ENCODE assay signal across 8 cellular contexts in the genomic region with DNA sequence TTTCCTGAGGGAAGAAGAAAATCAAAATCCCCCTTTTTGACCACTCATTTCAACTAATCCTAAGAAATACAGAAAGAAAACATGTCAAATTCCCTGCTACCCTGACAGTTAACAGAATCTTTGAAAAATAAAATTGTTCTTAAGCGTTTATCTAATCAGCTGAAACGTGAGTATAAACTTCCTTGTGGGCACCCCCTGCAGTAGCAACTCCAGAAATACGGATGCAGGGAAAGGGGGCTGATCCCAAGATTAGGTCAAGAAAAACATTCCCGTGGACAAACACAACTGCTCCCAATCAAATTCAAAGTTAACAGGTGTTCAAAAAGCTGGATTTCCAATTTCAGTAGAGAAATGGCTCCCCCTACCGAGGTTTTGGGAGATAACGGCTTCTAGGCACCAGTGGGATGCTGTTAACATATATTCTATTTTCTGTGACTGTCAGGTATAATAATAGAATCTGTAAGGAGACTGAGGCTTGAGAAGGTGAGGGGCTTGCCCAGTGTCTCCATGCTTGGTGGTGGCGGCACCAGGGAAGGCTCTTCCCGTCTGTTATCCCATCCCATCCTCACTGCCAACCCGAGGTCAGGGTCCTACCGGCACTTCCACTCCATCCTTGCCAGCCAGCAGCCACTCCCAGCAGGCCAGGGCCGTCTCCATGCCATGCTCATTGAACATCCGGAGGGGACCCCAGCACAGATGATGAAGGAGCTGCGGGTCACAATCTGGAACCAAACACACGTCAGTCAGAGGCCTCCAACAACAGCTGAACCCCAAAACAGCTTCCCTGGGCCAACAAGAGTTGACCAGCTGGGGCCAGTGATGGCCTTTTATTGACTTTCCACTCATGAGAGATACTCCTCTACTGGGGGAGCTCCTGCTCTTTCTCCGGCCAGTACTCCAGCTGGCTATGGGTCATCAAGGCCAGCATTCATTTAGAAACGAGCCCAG. TPM values are rescaled to one million over a fixed set of nuclear protein-coding genes. Genes with fewer than 3 reads are reported as not detected.
DNase-seq lines count a peak whose midpoint lies in the region; ATAC-seq and TF ChIP-seq lines count a peak whose summit lies in the region.

No MANE protein-coding gene starts in this region.

- H2AFZ ChIP-seq in OCI-LY7 (ENCODE audit: low read length) = no peak overlapping the region

- no peak for ATAC-seq in GM21381 (IDR thresholded peaks at IDR 0.05; ENCODE audit: unreplicated experiment)

- no peaks in the 10 kb centered on the region for H3K9me3 ChIP-seq in OCI-LY7 (ENCODE audit: low read length)
- peaks cover 11% of the 10 kb centered on the region for H3K9me3 ChIP-seq in adipocyte (ENCODE audit: control insufficient read depth, low read length)

- H3K4me1 ChIP-seq in OCI-LY7 (ENCODE audit: insufficient read depth, low read length, poor library complexity, severe bottlenecking) = no peaks in the 10 kb centered on the region
- H3K4me1 ChIP-seq in adipocyte (ENCODE audit: control insufficient read depth, insufficient read depth, low read length) = no peaks in the 10 kb centered on the region

- no peak overlapping the region for H3K9ac ChIP-seq in adipocyte (ENCODE audit: low read length)

- POLR2A ChIA-PET in OCI-LY7 (lab: Charles Lee) = no interaction called here

- intact Hi-C loops in OCI-LY7 (cut with micrococcal nuclease; ENCODE audit: unreplicated experiment) = loop anchor here (2.0 to 5.0 kb wide), 2 partner anchors 40 to 135 kb away; no protein-coding TSS in a partner anchor

- no peaks in the 10 kb centered on the region for H3K79me2 ChIP-seq in OCI-LY7 (ENCODE audit: insufficient read depth, low read depth, low read length)

- H3K36me3 ChIP-seq in OCI-LY7 (ENCODE audit: insufficient read depth, low read length) = peaks cover 61% of the 10 kb centered on the region
- peaks cover 62% of the 10 kb centered on the region for H3K36me3 ChIP-seq in adipocyte (ENCODE audit: control insufficient read depth, insufficient read depth, low read length, severe bottlenecking)

- H3K27me3 ChIP-seq in adipocyte (replicated peaks; ENCODE audit: control insufficient read depth, insufficient read depth, low read length) = no peaks in the 10 kb centered on the region

- H3K4me3 ChIP-seq in AG10803 (ENCODE audit: low read length) (no peak overlapping the region), OCI-LY7 (ENCODE audit: low read depth, low read length, poor library complexity, severe bottlenecking) (no peak overlapping the region), adipocyte (ENCODE audit: low read length) (no peak overlapping the region)

- BruUV-seq in OCI-LY7 (replicated peaks; lab: Mats Ljungman, UMichigan) = no TSS peak

- no peaks in the 10 kb centered on the region for H3K9me2 ChIP-seq in OCI-LY7 (ENCODE audit: insufficient read depth, low read length)

- H3K27ac ChIP-seq in OCI-LY7 (ENCODE audit: low read depth, low read length, poor library complexity, severe bottlenecking) = no peak overlapping the region

- peak; percentile 22 for DNase-seq in AG10803 (ENCODE audit: low read depth)
- peak; percentile 59 for DNase-seq in OCI-LY7 (ENCODE audit: low spot score)
- DNase-seq in adipocyte (ENCODE audit: low read depth) = peak; percentile 57
- DNase-seq in iris pigment epithelial cell (ENCODE audit: low read depth) = peak; percentile 31
- DNase-seq in stimulated activated CD8-positive, alpha-beta memory T cell treated with anti-CD3 and anti-CD28 coated beads, Interleukin-12 subunit alpha, Interleukin-12 subunit beta, amount 100 ng/mL, for 1 hour (ENCODE audit: low read depth) = peak; percentile 19
- DNase-seq in GF-D8 (lab: John Stamatoyannopoulos, UW) = no peak

- CTCF ChIA-PET in OCI-LY7 (lab: Charles Lee; ENCODE audit: unreplicated experiment) = no interaction called here

- no peak overlapping the region for H3K4me2 ChIP-seq in OCI-LY7 (ENCODE audit: low read length)

- TF ChIP-seq CTCF in AG10803 (conservative IDR thresholded peaks at IDR 0.05; ENCODE audit: low read length) (peak; percentile 72), GM12874 (IDR thresholded peaks at IDR 0.05; ENCODE audit: insufficient read depth, low read depth, low read length) (peak; percentile 62), OCI-LY7 (conservative IDR thresholded peaks at IDR 0.05; ENCODE audit: low read length) (peak; percentile 94)

- H4K20me1 ChIP-seq in OCI-LY7 (ENCODE audit: insufficient read depth, low read length) = no peaks in the 10 kb centered on the region

RNA-seq across cellular contexts. Expression of gene SERPIND1, which starts 32.0 kb away (rescaled TPM):
- total RNA-seq in OCI-LY7 (2014; rRNA removed; shearing (Covaris generic)) = not detected in 2 replicates
- not detected in 2 replicates for total RNA-seq in OCI-LY7 (2022)
